In the genomic region with DNA sequence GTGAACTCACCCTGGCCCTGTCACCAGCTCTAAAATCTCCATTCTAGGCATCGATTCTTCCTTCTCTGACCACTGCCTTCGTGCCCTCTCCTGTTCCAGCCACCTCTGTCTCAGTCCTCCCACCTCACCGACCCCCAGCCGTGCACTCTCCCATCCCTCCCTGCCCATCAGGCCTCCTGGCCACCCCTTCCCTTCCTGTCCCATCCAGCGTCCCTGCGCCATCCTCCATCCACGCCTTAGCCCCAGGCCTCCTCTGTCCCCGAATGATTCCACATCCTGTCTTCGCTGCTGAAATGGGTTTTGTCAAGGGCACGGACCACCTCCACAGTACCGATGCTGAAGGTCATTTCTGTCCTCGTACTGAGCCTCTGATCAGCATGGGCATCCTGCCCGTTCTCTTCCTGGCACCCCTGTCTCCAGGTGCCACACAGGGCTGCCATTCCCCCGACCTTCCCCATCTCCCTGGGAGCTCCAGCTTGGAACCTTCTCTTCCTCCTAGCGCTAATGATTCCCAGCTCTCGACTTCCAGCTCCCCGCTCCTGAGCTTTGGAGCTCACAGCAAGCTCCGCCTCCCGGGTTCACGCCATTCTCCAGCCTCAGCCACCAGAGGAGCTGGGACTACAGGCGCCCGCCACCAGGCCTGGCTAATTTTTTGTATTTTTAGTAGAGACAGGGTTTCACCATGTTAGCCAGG, we compare ENCODE assay signal across 1 cellular context.
TF ChIP-seq lines count a peak whose summit lies in the region.

No MANE protein-coding gene starts in this region.

TF ChIP-seq in HEK293, 187 proteins besides CTCF, POLR2A, EP300 and RAD21:
- TF ChIP-seq, protein P1, sequence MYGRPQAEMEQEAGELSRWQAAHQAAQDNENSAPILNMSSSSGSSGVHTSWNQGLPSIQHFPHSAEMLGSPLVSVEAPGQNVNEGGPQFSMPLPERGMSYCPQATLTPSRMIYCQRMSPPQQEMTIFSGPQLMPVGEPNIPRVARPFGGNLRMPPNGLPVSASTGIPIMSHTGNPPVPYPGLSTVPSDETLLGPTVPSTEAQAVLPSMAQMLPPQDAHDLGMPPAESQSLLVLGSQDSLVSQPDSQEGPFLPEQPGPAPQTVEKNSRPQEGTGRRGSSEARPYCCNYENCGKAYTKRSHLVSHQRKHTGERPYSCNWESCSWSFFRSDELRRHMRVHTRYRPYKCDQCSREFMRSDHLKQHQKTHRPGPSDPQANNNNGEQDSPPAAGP (tag by site-specific recombination; IDR thresholded peaks at IDR 0.05): 0 out of 2 replicates have a peak, but pooled peaks have one; percentile 9
- TF ChIP-seq ZNF341 (tag by site-specific recombination; IDR thresholded peaks at IDR 0.05; ENCODE audit: low read depth): peak; percentile 63
- TF ChIP-seq, protein P2, sequence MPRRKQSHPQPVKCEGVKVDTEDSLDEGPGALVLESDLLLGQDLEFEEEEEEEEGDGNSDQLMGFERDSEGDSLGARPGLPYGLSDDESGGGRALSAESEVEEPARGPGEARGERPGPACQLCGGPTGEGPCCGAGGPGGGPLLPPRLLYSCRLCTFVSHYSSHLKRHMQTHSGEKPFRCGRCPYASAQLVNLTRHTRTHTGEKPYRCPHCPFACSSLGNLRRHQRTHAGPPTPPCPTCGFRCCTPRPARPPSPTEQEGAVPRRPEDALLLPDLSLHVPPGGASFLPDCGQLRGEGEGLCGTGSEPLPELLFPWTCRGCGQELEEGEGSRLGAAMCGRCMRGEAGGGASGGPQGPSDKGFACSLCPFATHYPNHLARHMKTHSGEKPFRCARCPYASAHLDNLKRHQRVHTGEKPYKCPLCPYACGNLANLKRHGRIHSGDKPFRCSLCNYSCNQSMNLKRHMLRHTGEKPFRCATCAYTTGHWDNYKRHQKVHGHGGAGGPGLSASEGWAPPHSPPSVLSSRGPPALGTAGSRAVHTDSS (tag by site-specific recombination; IDR thresholded peaks at IDR 0.05): no peak
